Comparison of ENCODE assay signal across 24 cellular contexts in the genomic region with DNA sequence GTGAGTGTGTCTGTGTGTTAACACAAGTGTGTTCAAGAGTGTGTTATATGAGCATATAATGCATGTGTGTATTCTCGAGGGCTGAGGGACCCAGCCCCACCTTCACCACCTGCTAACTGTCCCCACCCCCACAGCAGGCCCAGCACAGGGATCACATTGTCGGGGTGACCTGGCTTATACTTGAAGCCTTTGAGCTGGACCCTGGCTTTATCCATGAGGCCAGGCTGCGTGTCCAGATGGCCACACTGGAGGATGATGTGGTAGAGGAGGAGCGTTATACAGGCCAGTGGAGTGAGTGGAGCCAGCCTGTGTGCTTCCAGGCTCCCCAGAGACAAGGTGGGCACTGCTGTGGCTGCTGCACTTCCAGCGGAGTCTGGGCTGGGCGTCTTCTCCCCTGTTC. TPM values are rescaled to one million over a fixed set of nuclear protein-coding genes. Genes with fewer than 3 reads are reported as not detected.
DNase-seq lines count a peak whose midpoint lies in the region; TF ChIP-seq lines count a peak whose summit lies in the region.
"Had no signal": no experiment of that assay in that cellular context is flagged by ENCODE, and none has a peak within 500 bp of the region (broad histone marks: within the 10 kb centered on the region; RNA-seq: fewer than 3 reads in every experiment).

No MANE protein-coding gene starts in this region.

- no peaks in the 10 kb centered on the region for H3K27me3 Mint-ChIP-seq in T-helper 2 cell treated with Interferon-gamma antibody and Interleukin-4, amounts not matched to agents 5 μg/mL and 100 μg/mL, for 36 hours (ENCODE audit: low read depth)
- H3K27me3 Mint-ChIP-seq in activated T-helper 2 cell treated with anti-CD3 and anti-CD28 coated beads, Interferon-gamma antibody, Interleukin-2, Interleukin-4, amounts not matched to agents 10 μg/mL and 5 μg/mL and 100 μg/mL, durations not matched to agents 14 hours and 24 hours and 36 hours (ENCODE audit: low read depth): no peaks in the 10 kb centered on the region
- H3K27me3 Mint-ChIP-seq in type B pancreatic cell: no peaks in the 10 kb centered on the region
- H3K27me3 Mint-ChIP-seq: CD4-positive, CD25-positive, alpha-beta regulatory T cell; CD8-positive, alpha-beta memory T cell had no signal

- no peak overlapping the region for H3K4me2 ChIP-seq in osteoblast (ENCODE audit: insufficient read depth, low read length)
- H3K4me2 ChIP-seq: A549 had no signal

- no peak overlapping the region for H2AFZ ChIP-seq in osteoblast (ENCODE audit: low read length)
- H2AFZ ChIP-seq: GM23248 had no signal

- DNase-seq in T-helper 2 cell treated with Interferon-gamma antibody and Interleukin-4, amounts not matched to agents 5 μg/mL and 100 μg/mL, for 36 hours (ENCODE audit: low spot score): no peak
- DNase-seq in T-helper 2 cell: no peak
- no peak for DNase-seq in activated T-helper 2 cell treated with anti-CD3 and anti-CD28 coated beads, Interferon-gamma antibody, Interleukin-2, Interleukin-4, amounts not matched to agents 10 μg/mL and 5 μg/mL and 100 μg/mL, durations not matched to agents 14 hours and 24 hours and 36 hours (ENCODE audit: low spot score)
- DNase-seq in osteoblast (ENCODE audit: insufficient read length, low spot score, missing footprints): peak; percentile 6
- no peak for DNase-seq in type B pancreatic cell (ENCODE audit: extremely low spot score, unreplicated experiment)
- no peak for DNase-seq in NCI-H82 treated with DMSO at 0.1 percent for 48 hours (lab: John Stamatoyannopoulos, UW; ENCODE audit: unreplicated experiment)
- no peak for DNase-seq in NCI-H187 treated with DMSO at 0.1 percent for 48 hours (lab: John Stamatoyannopoulos, UW)
- DNase-seq: C1 segment of cervical spinal cord; CD4-positive, CD25-positive, alpha-beta regulatory T cell; CD8-positive, alpha-beta memory T cell; COR-L47; DMS 273 treated with DMSO at 0.1 percent for 48 hours; DMS53; DND-41; EL; GM23248; H9; KBM-7 had no signal

- H3K4me3 ChIP-seq in osteoblast (ENCODE audit: insufficient read depth, low read length): no peak overlapping the region
- H3K4me3 ChIP-seq: A549, GM12878, GM23248 had no signal

- H3K9me3 Mint-ChIP-seq in T-helper 2 cell treated with Interferon-gamma antibody and Interleukin-4, amounts not matched to agents 5 μg/mL and 100 μg/mL, for 36 hours: no peaks in the 10 kb centered on the region
- no peaks in the 10 kb centered on the region for H3K9me3 Mint-ChIP-seq in activated T-helper 2 cell treated with anti-CD3 and anti-CD28 coated beads, Interferon-gamma antibody, Interleukin-2, Interleukin-4, amounts not matched to agents 10 μg/mL and 5 μg/mL and 100 μg/mL, durations not matched to agents 14 hours and 24 hours and 36 hours
- peaks cover 4% of the 10 kb centered on the region for H3K9me3 Mint-ChIP-seq in type B pancreatic cell
- H3K9me3 Mint-ChIP-seq: CD8-positive, alpha-beta memory T cell; IgD-negative memory B cell had no signal

- H3K4me1 Mint-ChIP-seq in T-helper 2 cell treated with Interferon-gamma antibody and Interleukin-4, amounts not matched to agents 5 μg/mL and 100 μg/mL, for 36 hours (ENCODE audit: low read depth): peaks cover 46% of the 10 kb centered on the region
- H3K4me1 Mint-ChIP-seq in activated T-helper 2 cell treated with anti-CD3 and anti-CD28 coated beads, Interferon-gamma antibody, Interleukin-2, Interleukin-4, amounts not matched to agents 10 μg/mL and 5 μg/mL and 100 μg/mL, durations not matched to agents 14 hours and 24 hours and 36 hours (ENCODE audit: low read depth): peaks cover 46% of the 10 kb centered on the region
- H3K4me1 Mint-ChIP-seq in type B pancreatic cell (ENCODE audit: unreplicated experiment): no peaks in the 10 kb centered on the region
- H3K4me1 Mint-ChIP-seq: H9 had no signal

- no peaks in the 10 kb centered on the region for H4K20me1 ChIP-seq in osteoblast (ENCODE audit: insufficient read depth, low read length)

- H3K27ac Mint-ChIP-seq in T-helper 2 cell treated with Interferon-gamma antibody and Interleukin-4, amounts not matched to agents 5 μg/mL and 100 μg/mL, for 36 hours: peak overlapping the region; percentile 41
- peak overlapping the region; percentile 1 for H3K27ac Mint-ChIP-seq in activated T-helper 2 cell treated with anti-CD3 and anti-CD28 coated beads, Interferon-gamma antibody, Interleukin-2, Interleukin-4, amounts not matched to agents 10 μg/mL and 5 μg/mL and 100 μg/mL, durations not matched to agents 14 hours and 24 hours and 36 hours
- no peak overlapping the region for H3K27ac Mint-ChIP-seq in type B pancreatic cell
- H3K27ac Mint-ChIP-seq: CD4-positive, CD25-positive, alpha-beta regulatory T cell; H9 had no signal

- intact Hi-C loops in activated T-helper 2 cell treated with anti-CD3 and anti-CD28 coated beads, Interferon-gamma antibody, Interleukin-2, Interleukin-4, amounts not matched to agents 10 μg/mL and 5 μg/mL and 100 μg/mL, durations not matched to agents 14 hours and 24 hours and 36 hours (cut with micrococcal nuclease): no loop called here

- H3K36me3 Mint-ChIP-seq in T-helper 2 cell treated with Interferon-gamma antibody and Interleukin-4, amounts not matched to agents 5 μg/mL and 100 μg/mL, for 36 hours (ENCODE audit: low read depth): peaks cover 48% of the 10 kb centered on the region
- H3K36me3 Mint-ChIP-seq in activated T-helper 2 cell treated with anti-CD3 and anti-CD28 coated beads, Interferon-gamma antibody, Interleukin-2, Interleukin-4, amounts not matched to agents 10 μg/mL and 5 μg/mL and 100 μg/mL, durations not matched to agents 14 hours and 24 hours and 36 hours (ENCODE audit: low read depth): peaks cover 50% of the 10 kb centered on the region
- H3K36me3 Mint-ChIP-seq in type B pancreatic cell: no peaks in the 10 kb centered on the region
- H3K36me3 Mint-ChIP-seq: CD4-positive, CD25-positive, alpha-beta regulatory T cell; CD8-positive, alpha-beta memory T cell; IgD-negative memory B cell had no signal

- H3K79me2 ChIP-seq in osteoblast (ENCODE audit: insufficient read depth, low read length): no peaks in the 10 kb centered on the region

- H3K4me3 Mint-ChIP-seq in T-helper 2 cell treated with Interferon-gamma antibody and Interleukin-4, amounts not matched to agents 5 μg/mL and 100 μg/mL, for 36 hours: peak overlapping the region; percentile 39
- no peak overlapping the region for H3K4me3 Mint-ChIP-seq in activated T-helper 2 cell treated with anti-CD3 and anti-CD28 coated beads, Interferon-gamma antibody, Interleukin-2, Interleukin-4, amounts not matched to agents 10 μg/mL and 5 μg/mL and 100 μg/mL, durations not matched to agents 14 hours and 24 hours and 36 hours (ENCODE audit: low read depth)
- H3K4me3 Mint-ChIP-seq in type B pancreatic cell: no peak overlapping the region
- H3K4me3 Mint-ChIP-seq: CD4-positive, CD25-positive, alpha-beta regulatory T cell; CD8-positive, alpha-beta memory T cell; H9 had no signal

- H3K36me3 ChIP-seq in osteoblast (ENCODE audit: insufficient read depth, low read length): no peaks in the 10 kb centered on the region

- TF ChIP-seq CTCF in osteoblast (IDR thresholded peaks at IDR 0.05; ENCODE audit: extremely low read depth, low read depth, low read length) (no peak), type B pancreatic cell (conservative IDR thresholded peaks at IDR 0.05) (no peak)

- H3K27me3 ChIP-seq in osteoblast (ENCODE audit: insufficient read depth, low read length): no peaks in the 10 kb centered on the region

- no peak overlapping the region for H3K27ac ChIP-seq in osteoblast (ENCODE audit: low read depth, low read length)
- H3K27ac ChIP-seq: 22Rv1, A549, GM23248 had no signal

- no peaks in the 10 kb centered on the region for H3K9me3 ChIP-seq in osteoblast (ENCODE audit: low read depth, low read length)
- H3K9me3 ChIP-seq: A549 had no signal

- H3K4me1 ChIP-seq in osteoblast (ENCODE audit: insufficient read depth, low read length): no peaks in the 10 kb centered on the region
- H3K4me1 ChIP-seq: A549 had no signal

RNA-seq across cellular contexts. Expression of a gene that starts 7.6 kb away (rescaled TPM):
- total RNA-seq in activated T-helper 2 cell treated with anti-CD3 and anti-CD28 coated beads, Interferon-gamma antibody, Interleukin-2, Interleukin-4, amounts not matched to agents 10 μg/mL and 5 μg/mL and 100 μg/mL, durations not matched to agents 14 hours and 24 hours and 36 hours: 54.7 and 64.9 TPM in 2 replicates
- total RNA-seq in osteoblast (not detected in 2 replicates), type B pancreatic cell (ENCODE audit: low replicate concordance) (0.14 TPM in 1 of 2 replicates, not detected in the other)
- total RNA-seq: G401, GM23248, HepG2 had no signal

Comparison
In these comparisons a context has a peak if more than half of its experiments do, and no peak if none do; other contexts are left out.
1. RNA of a gene that starts 7.6 kb away (total RNA-seq): 54.7 to 64.9 TPM in activated T-helper 2 cell treated with anti-CD3 and anti-CD28 coated beads, Interferon-gamma antibody, Interleukin-2, Interleukin-4, amounts not matched to agents 10 μg/mL and 5 μg/mL and 100 μg/mL, durations not matched to agents 14 hours and 24 hours and 36 hours; 0.14 TPM in type B pancreatic cell and not detected in osteoblast; every median in the first group is over 10 times any median in the second.